Comparison of ENCODE assay signal across 8 cellular contexts in genomic region chr21:45975637-45976409, GRCh38. TPM values are rescaled to one million over a fixed set of nuclear protein-coding genes. Genes with fewer than 3 reads are reported as not detected.
A peak's percentile ranks its signal among the peaks of the same experiment; 100 is the strongest.
DNase-seq lines count a peak whose midpoint lies in the region; ATAC-seq and TF ChIP-seq lines count a peak whose summit lies in the region.
"Not testable (repeated sequence)": the region's sequence is repeated elsewhere in the genome, so short reads cannot be mapped to it uniquely, and the experiment has no call there.
"Had no signal": no experiment of that assay in that cellular context is flagged by ENCODE, and none has a peak within 500 bp of the region (broad histone marks: within the 10 kb centered on the region; RNA-seq: fewer than 3 reads in every experiment).

No MANE protein-coding gene starts in this region.

- DNase-seq in SJSA1 (ENCODE audit: low read depth in 1 of 2, low spot score in 2 of 2); esophagus muscularis mucosa (ENCODE audit: extremely low spot score); nephron progenitor cell; stimulated activated naive B cell treated with anti-CD40 and anti-IgM and Interleukin-4, amounts not matched to agents 10 μg/mL and 1 μg/mL and 100 μg/mL, for 72 hours: not testable (repeated sequence)

- not testable (repeated sequence) for H3K9me3 ChIP-seq in HEK293 (ENCODE audit: control insufficient read depth, insufficient read depth, low read depth, low read length); SJSA1 (replicated peaks); esophagus muscularis mucosa; iPS-20b (ENCODE audit: insufficient read depth, low read depth, low read length)

- TF ChIP-seq EP300 in esophagus muscularis mucosa (IDR thresholded peaks at IDR 0.05), result not testable (repeated sequence)

- ATAC-seq in stimulated activated naive B cell treated with anti-CD40 and anti-IgM and Interleukin-4, amounts not matched to agents 10 μg/mL and 1 μg/mL and 100 μg/mL, for 72 hours (replicated peaks), result not testable (repeated sequence)

- peaks cover 38% of the 10 kb centered on the region for H3K4me1 Mint-ChIP-seq in nephron progenitor cell
- H3K4me1 Mint-ChIP-seq in stimulated activated naive B cell treated with anti-CD40 and anti-IgM and Interleukin-4, amounts not matched to agents 10 μg/mL and 1 μg/mL and 100 μg/mL, for 72 hours, result peaks cover 13 to 29% of the 10 kb centered on the region in 2 donors

- WGBS in esophagus muscularis mucosa, result 58% methylated on average over 15 of the region's 15 CpGs

- not testable (repeated sequence) for H3K27me3 ChIP-seq in SJSA1 (replicated peaks); esophagus muscularis mucosa
- H3K27me3 ChIP-seq in iPS-20b (ENCODE audit: insufficient read depth, low read length), result peaks cover 74% of the 10 kb centered on the region

- H3K9me3 Mint-ChIP-seq in nephron progenitor cell; stimulated activated naive B cell treated with anti-CD40 and anti-IgM and Interleukin-4, amounts not matched to agents 10 μg/mL and 1 μg/mL and 100 μg/mL, for 72 hours: not testable (repeated sequence)

- H3K27me3 Mint-ChIP-seq in nephron progenitor cell (ENCODE audit: low read depth, poor library complexity), result peaks cover 21% of the 10 kb centered on the region
- H3K27me3 Mint-ChIP-seq in stimulated activated naive B cell treated with anti-CD40 and anti-IgM and Interleukin-4, amounts not matched to agents 10 μg/mL and 1 μg/mL and 100 μg/mL, for 72 hours, result peaks cover 36 to 74% of the 10 kb centered on the region in 2 donors

- H3K27ac Mint-ChIP-seq in nephron progenitor cell, result not testable (repeated sequence)
- H3K27ac Mint-ChIP-seq in stimulated activated naive B cell treated with anti-CD40 and anti-IgM and Interleukin-4, amounts not matched to agents 10 μg/mL and 1 μg/mL and 100 μg/mL, for 72 hours, result peak overlapping the region; percentile 26

- CTCF ChIA-PET in HEK293 (lab: Yijun Ruan, JAX), result interaction anchor here (0.6 to 1.1 kb wide), 3 partner anchors 9 to 694 kb away, joined by 3 read pairs; no protein-coding TSS in a partner anchor

- H3K4me1 ChIP-seq in HEK293 (ENCODE audit: control insufficient read depth, insufficient read depth, low read length), result peaks cover 25% of the 10 kb centered on the region
- peaks cover 64% of the 10 kb centered on the region for H3K4me1 ChIP-seq in SJSA1 (replicated peaks)
- peaks cover 66 to 99% (median 91%) of the 10 kb centered on the region in 4 donors for H3K4me1 ChIP-seq in esophagus muscularis mucosa
- peaks cover 13% of the 10 kb centered on the region for H3K4me1 ChIP-seq in iPS-20b (ENCODE audit: insufficient read depth, low read length)

- POLR2A ChIA-PET in HEK293 (lab: Yijun Ruan, JAX), result not testable (repeated sequence)

- not testable (repeated sequence) for TF ChIP-seq CTCF in HEK293 (tag by site-specific recombination; IDR thresholded peaks at IDR 0.05); esophagus muscularis mucosa (IDR thresholded peaks at IDR 0.05); nephron progenitor cell (IDR thresholded peaks at IDR 0.05)

- H3K27ac ChIP-seq in HEK293 (ENCODE audit: extremely low read depth, low read depth, low read length); iPS-20b (ENCODE audit: low read length): not testable (repeated sequence)
- H3K27ac ChIP-seq in SJSA1 (peak overlapping the region; percentile 89), angular gyrus (ENCODE audit: low read depth, low read length) (peak overlapping the region; percentile 45), esophagus muscularis mucosa (replicated peaks in 1 of 4) (peak overlapping the region; percentile 96 to 99 (median 98))

- not testable (repeated sequence) for H3K4me3 ChIP-seq in HEK293 (ENCODE audit: low read depth, low read length); SJSA1
- H3K4me3 ChIP-seq in esophagus muscularis mucosa (peak overlapping the region; percentile 59 to 62 (median 61)), iPS-20b (ENCODE audit: low read length) (peak overlapping the region; percentile 75; the same call in 1 of the 2 replicates)

- intact Hi-C loops in esophagus muscularis mucosa (cut with DNase I), result loop anchor here (10.0 kb wide), 1 partner anchor 349 kb away; the partner anchor contains the start of genes C21orf58 and PCNT

- peak overlapping the region; percentile 70; the same call in 1 of the 2 replicates for H3K9ac ChIP-seq in iPS-20b (ENCODE audit: low read depth, low read length)

- H3K36me3 ChIP-seq in HEK293 (ENCODE audit: control insufficient read depth in 2 of 2, insufficient read depth in 1 of 2, low read length in 2 of 2); SJSA1; esophagus muscularis mucosa; iPS-20b (ENCODE audit: insufficient read depth, low read depth, low read length): not testable (repeated sequence)

- H3K4me3 Mint-ChIP-seq in nephron progenitor cell, result peak overlapping the region; percentile 71
- not testable (repeated sequence) for H3K4me3 Mint-ChIP-seq in stimulated activated naive B cell treated with anti-CD40 and anti-IgM and Interleukin-4, amounts not matched to agents 10 μg/mL and 1 μg/mL and 100 μg/mL, for 72 hours

- not testable (repeated sequence) for TF ChIP-seq POLR2A in esophagus muscularis mucosa (IDR thresholded peaks at IDR 0.05; ENCODE audit: low read depth)

- H3K36me3 Mint-ChIP-seq in nephron progenitor cell (ENCODE audit: low read depth); stimulated activated naive B cell treated with anti-CD40 and anti-IgM and Interleukin-4, amounts not matched to agents 10 μg/mL and 1 μg/mL and 100 μg/mL, for 72 hours: not testable (repeated sequence)

TF ChIP-seq in HEK293, 187 proteins besides CTCF, POLR2A, EP300 and RAD21:
- TF ChIP-seq GLIS1 (tag by site-specific recombination; IDR thresholded peaks at IDR 0.05) (peak; percentile 51), WT1 (tag by site-specific recombination; IDR thresholded peaks at IDR 0.05) (peak; percentile 50; the same call in 1 of the 2 replicates)

RNA-seq across cellular contexts. Expression of gene COL6A1, which starts 5.7 kb away (rescaled TPM):
- total RNA-seq in SJSA1 (2014; rRNA removed; shearing (Covaris generic)), result 108 and 149 TPM in 2 replicates
- 1,000 to 10,000 TPM in 2 of 4 donors, 100 to 1,000 TPM in 2; 646 to 1,432 (median 1,078) TPM for total RNA-seq in esophagus muscularis mucosa
- total RNA-seq: OCI-LY7 had no signal
